1 cellular context compared by ENCODE assay signal in the genomic region with DNA sequence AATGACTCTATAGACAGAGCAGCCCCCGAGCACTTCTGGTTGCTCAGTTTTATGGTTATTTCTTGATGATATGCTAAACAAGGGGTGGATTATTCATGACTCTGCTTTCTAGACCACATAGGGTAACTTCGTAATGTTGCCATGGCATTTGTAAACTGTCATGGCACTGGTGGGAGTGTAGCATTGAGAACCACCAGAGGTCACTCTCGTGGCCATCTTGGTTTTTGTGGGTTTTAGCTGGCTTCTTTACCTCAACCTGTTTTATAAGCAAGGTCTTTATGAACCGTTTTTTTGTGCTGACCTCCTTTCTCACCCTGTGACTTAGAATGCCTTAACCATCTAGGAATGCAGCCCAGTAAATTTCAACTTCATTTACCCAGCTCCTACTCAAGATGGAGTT.
TF ChIP-seq lines count a peak whose summit lies in the region.

No MANE protein-coding gene starts in this region.

TF ChIP-seq in SK-N-SH, 30 proteins besides CTCF, POLR2A, EP300 and RAD21 (continued from another document):
- TF ChIP-seq REST (IDR thresholded peaks at IDR 0.05; ENCODE audit: low read depth, low read length) (no peak), MXI1 (IDR thresholded peaks at IDR 0.05; ENCODE audit: low read depth, low read length) (no peak), TAF1 (IDR thresholded peaks at IDR 0.05; ENCODE audit: borderline replicate concordance, low read depth, low read length) (no peak), MAX (IDR thresholded peaks at IDR 0.05; ENCODE audit: low read depth) (no peak), FOSL2 (IDR thresholded peaks at IDR 0.05; ENCODE audit: borderline replicate concordance, low read depth) (no peak), YY1 (IDR thresholded peaks at IDR 0.05; ENCODE audit: low read depth) (no peak), FOXJ3 (CRISPR knock-in tag; IDR thresholded peaks at IDR 0.05) (no peak), FOXM1 (IDR thresholded peaks at IDR 0.05; ENCODE audit: low read depth) (no peak), RXRA (IDR thresholded peaks at IDR 0.05; ENCODE audit: borderline replicate concordance, low read depth) (no peak), SIN3A (IDR thresholded peaks at IDR 0.05; ENCODE audit: borderline replicate concordance, low read depth, low read length) (no peak), RFX5 (IDR thresholded peaks at IDR 0.05; ENCODE audit: low read length) (no peak), IRF3 (IDR thresholded peaks at IDR 0.05; ENCODE audit: low read depth, low read length) (no peak), USF1 (IDR thresholded peaks at IDR 0.05; ENCODE audit: borderline replicate concordance, low read depth) (no peak)
- TF ChIP-seq, protein P1, sequence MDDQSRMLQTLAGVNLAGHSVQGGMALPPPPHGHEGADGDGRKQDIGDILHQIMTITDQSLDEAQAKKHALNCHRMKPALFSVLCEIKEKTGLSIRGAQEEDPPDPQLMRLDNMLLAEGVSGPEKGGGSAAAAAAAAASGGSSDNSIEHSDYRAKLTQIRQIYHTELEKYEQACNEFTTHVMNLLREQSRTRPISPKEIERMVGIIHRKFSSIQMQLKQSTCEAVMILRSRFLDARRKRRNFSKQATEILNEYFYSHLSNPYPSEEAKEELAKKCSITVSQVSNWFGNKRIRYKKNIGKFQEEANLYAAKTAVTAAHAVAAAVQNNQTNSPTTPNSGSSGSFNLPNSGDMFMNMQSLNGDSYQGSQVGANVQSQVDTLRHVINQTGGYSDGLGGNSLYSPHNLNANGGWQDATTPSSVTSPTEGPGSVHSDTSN (IDR thresholded peaks at IDR 0.05), result no peak
